In the genomic region with DNA sequence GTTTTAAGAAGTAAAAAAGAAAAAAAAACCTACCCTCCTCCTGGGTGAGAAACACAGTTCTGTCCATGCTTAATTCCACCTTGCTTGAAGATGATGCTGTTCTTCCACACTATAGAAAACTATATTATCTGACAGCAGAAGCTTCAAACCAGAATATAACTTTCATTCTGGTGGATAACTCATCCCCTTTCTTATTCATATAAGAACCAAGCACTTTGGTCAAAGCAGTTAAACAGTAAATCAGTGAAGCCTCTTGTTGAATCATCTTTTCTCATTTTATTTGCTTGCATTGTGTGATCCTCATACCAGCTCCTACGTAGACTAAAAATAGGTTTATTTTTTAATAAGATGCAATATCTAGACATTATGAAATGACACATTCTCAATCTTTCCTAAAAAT, we compare ENCODE assay signal across 25 cellular contexts. TPM values are rescaled to one million over a fixed set of nuclear protein-coding genes. Genes with fewer than 3 reads are reported as not detected.
A peak's percentile ranks its signal among the peaks of the same experiment; 100 is the strongest.
DNase-seq lines count a peak whose midpoint lies in the region; ATAC-seq, FAIRE-seq and TF ChIP-seq lines count a peak whose summit lies in the region.
"Had no signal": no experiment of that assay in that cellular context is flagged by ENCODE, and none has a peak within 500 bp of the region (broad histone marks: within the 10 kb centered on the region; RNA-seq: fewer than 3 reads in every experiment).

No MANE protein-coding gene starts in this region.

- H3K36me3 Mint-ChIP-seq in activated CD4-positive, alpha-beta T cell treated with anti-CD3 and anti-CD28 coated beads for 36 hours (ENCODE audit: low read depth): peaks cover 7% of the 10 kb centered on the region
- peaks cover 15% of the 10 kb centered on the region for H3K36me3 Mint-ChIP-seq in stimulated activated effector memory CD8-positive, alpha-beta T cell treated with anti-CD3 and anti-CD28 coated beads, Interleukin-12 subunit alpha, Interleukin-12 subunit beta, amount 100 ng/mL, for 72 hours

- FAIRE-seq in HepG2 (lab: Jason Lieb, UNC): peak; percentile 12
- FAIRE-seq: A549, GM12878, GM12892, GM18507 had no signal

- H3K27ac ChIP-seq in HepG2 (ENCODE audit: extremely low read length, insufficient read depth, low read length) (no peak overlapping the region), right lobe of liver (no peak overlapping the region), SJCRH30 (no peak overlapping the region)
- H3K27ac ChIP-seq: 22Rv1; A549; BLaER1 treated with 17β-estradiol and CSF1 and Interleukin-3, amounts not matched to agents 10 nM and 100 nM; C4-2B had no signal

- TF ChIP-seq POLR2A in HepG2 (IDR thresholded peaks at IDR 0.05; ENCODE audit: insufficient read depth in 1 of 2, low read depth in 2 of 2, low read length in 2 of 2) (no peak), right lobe of liver (IDR thresholded peaks at IDR 0.05) (no peak)

- DNase-seq in activated CD4-positive, alpha-beta T cell treated with anti-CD3 and anti-CD28 coated beads for 36 hours: no peak
- DNase-seq in activated CD4-positive, alpha-beta T cell treated with anti-CD3 and anti-CD28 coated beads for 1 hour: no peak
- DNase-seq in HepG2 (ENCODE audit: low spot score): no peak
- no peak for DNase-seq in right lobe of liver
- no peak for DNase-seq in stimulated activated effector memory CD8-positive, alpha-beta T cell treated with anti-CD3 and anti-CD28 coated beads, Interleukin-12 subunit alpha, Interleukin-12 subunit beta, amount 100 ng/mL, for 72 hours (ENCODE audit: low spot score in 2 of 2)
- DNase-seq in SJCRH30: no peak
- DNase-seq: AML-193; CD4-positive, alpha-beta memory T cell; CD8-positive, alpha-beta memory T cell; COR-L47; DMS 273 treated with DMSO at 0.1 percent for 48 hours; DMS153; DMS53; DMS79; DND-41; EL; GDM1 had no signal

- H3K9ac ChIP-seq in HepG2 (ENCODE audit: insufficient read depth, low read depth, low read length): no peak overlapping the region
- H3K9ac ChIP-seq: BLaER1 treated with 17β-estradiol and CSF1 and Interleukin-3, amounts not matched to agents 10 nM and 100 nM had no signal

- TF ChIP-seq EP300 in HepG2 (IDR thresholded peaks at IDR 0.05; ENCODE audit: low read depth in 2 of 2, low read length in 2 of 2) (no peak), HepG2 (CRISPR knock-in tag; IDR thresholded peaks at IDR 0.05; ENCODE audit: borderline replicate concordance) (no peak)

- 96% methylated on average over 1 of the region's 1 CpG for WGBS in HepG2 (ENCODE audit: low lambda C conversion rate)
- 100% methylated on average over 1 of the region's 1 CpG for WGBS in right lobe of liver (ENCODE audit: insufficient coverage, low coverage, low lambda C conversion rate, missing lambda C conversion rate)

- no peaks in the 10 kb centered on the region for H3K9me3 ChIP-seq in HepG2 (ENCODE audit: low read length)
- no peaks in the 10 kb centered on the region for H3K9me3 ChIP-seq in right lobe of liver
- no peaks in the 10 kb centered on the region for H3K9me3 ChIP-seq in SJCRH30 (replicated peaks)

- POLR2A ChIA-PET in activated CD4-positive, alpha-beta T cell treated with anti-CD3 and anti-CD28 coated beads for 36 hours (lab: Charles Lee): no interaction called here
- POLR2A ChIA-PET in HepG2 (lab: Yijun Ruan, JAX): no interaction called here

- no TSS peak for BruUV-seq in HepG2 (replicated peaks; lab: Mats Ljungman, UMichigan)

- peak; percentile 33 for ATAC-seq in activated CD4-positive, alpha-beta T cell treated with anti-CD3 and anti-CD28 coated beads for 36 hours
- ATAC-seq in HepG2: no peak
- no peak for ATAC-seq in right lobe of liver
- ATAC-seq in stimulated activated effector memory CD8-positive, alpha-beta T cell treated with anti-CD3 and anti-CD28 coated beads, Interleukin-12 subunit alpha, Interleukin-12 subunit beta, amount 100 ng/mL, for 72 hours: peak; percentile 61
- ATAC-seq: A549, GM12878 had no signal

- intact Hi-C loops in activated CD4-positive, alpha-beta T cell treated with anti-CD3 and anti-CD28 coated beads for 36 hours (cut with DNase I, micrococcal nuclease): no loop called here
- intact Hi-C loops in HepG2 (cut with micrococcal nuclease; ENCODE audit: unreplicated experiment) (loop anchor here (2.0 kb wide), 1 partner anchor 32 kb away; no protein-coding TSS in a partner anchor), right lobe of liver (cut with DNase I) (no loop called here)

- H3K4me1 ChIP-seq in HepG2 (ENCODE audit: insufficient read depth, low read length) (peaks cover 22% of the 10 kb centered on the region), right lobe of liver (no peaks in the 10 kb centered on the region), SJCRH30 (no peaks in the 10 kb centered on the region)
- H3K4me1 ChIP-seq: A549 had no signal

- H3K9me3 Mint-ChIP-seq in activated CD4-positive, alpha-beta T cell treated with anti-CD3 and anti-CD28 coated beads for 36 hours (ENCODE audit: low read depth): no peaks in the 10 kb centered on the region
- H3K9me3 Mint-ChIP-seq in stimulated activated effector memory CD8-positive, alpha-beta T cell treated with anti-CD3 and anti-CD28 coated beads, Interleukin-12 subunit alpha, Interleukin-12 subunit beta, amount 100 ng/mL, for 72 hours: no peaks in the 10 kb centered on the region

- no peak overlapping the region for H3K27ac Mint-ChIP-seq in activated CD4-positive, alpha-beta T cell treated with anti-CD3 and anti-CD28 coated beads for 36 hours
- H3K27ac Mint-ChIP-seq in stimulated activated effector memory CD8-positive, alpha-beta T cell treated with anti-CD3 and anti-CD28 coated beads, Interleukin-12 subunit alpha, Interleukin-12 subunit beta, amount 100 ng/mL, for 72 hours: no peak overlapping the region
- H3K27ac Mint-ChIP-seq: B cell had no signal

- no peak for TF ChIP-seq RAD21 in HepG2 (CRISPR knock-in tag; IDR thresholded peaks at IDR 0.05)

- in situ Hi-C loops in HepG2 (cut with HindIII; ENCODE audit: extremely low pct_ligation_motif_present, low pct_unique_long_range_greater_than_20kb): no loop called here

- no peak overlapping the region for H3K4me3 Mint-ChIP-seq in activated CD4-positive, alpha-beta T cell treated with anti-CD3 and anti-CD28 coated beads for 36 hours
- no peak overlapping the region for H3K4me3 Mint-ChIP-seq in stimulated activated effector memory CD8-positive, alpha-beta T cell treated with anti-CD3 and anti-CD28 coated beads, Interleukin-12 subunit alpha, Interleukin-12 subunit beta, amount 100 ng/mL, for 72 hours
- H3K4me3 Mint-ChIP-seq: B cell; CD4-positive, alpha-beta memory T cell; CD8-positive, alpha-beta memory T cell had no signal

- no peak overlapping the region for H2AFZ ChIP-seq in HepG2 (ENCODE audit: low read length)

- H3K4me2 ChIP-seq in HepG2 (ENCODE audit: low read depth, low read length): no peak overlapping the region
- H3K4me2 ChIP-seq: A549; BLaER1 treated with 17β-estradiol and CSF1 and Interleukin-3, amounts not matched to agents 10 nM and 100 nM had no signal

- no peaks in the 10 kb centered on the region for H3K36me3 ChIP-seq in HepG2 (replicated peaks in 1 of 2; ENCODE audit: control insufficient read depth in 1 of 2, insufficient read depth in 2 of 2, low read length in 2 of 2)
- H3K36me3 ChIP-seq in right lobe of liver: no peaks in the 10 kb centered on the region
- H3K36me3 ChIP-seq in SJCRH30: no peaks in the 10 kb centered on the region

- H3K4me3 ChIP-seq in HepG2 (replicated peaks in 1 of 3; ENCODE audit: insufficient read depth in 1 of 3, low read depth in 2 of 3, low read length in 3 of 3) (no peak overlapping the region), right lobe of liver (no peak overlapping the region), SJCRH30 (no peak overlapping the region)
- H3K4me3 ChIP-seq: A549; BLaER1 treated with 17β-estradiol and CSF1 and Interleukin-3, amounts not matched to agents 10 nM and 100 nM; GM12878 had no signal

- H3K27me3 Mint-ChIP-seq in activated CD4-positive, alpha-beta T cell treated with anti-CD3 and anti-CD28 coated beads for 36 hours: no peaks in the 10 kb centered on the region
- H3K27me3 Mint-ChIP-seq: B cell; CD4-positive, alpha-beta memory T cell; CD8-positive, alpha-beta memory T cell had no signal

- H3K79me2 ChIP-seq in HepG2 (ENCODE audit: insufficient read depth, low read length): no peaks in the 10 kb centered on the region

- TF ChIP-seq CTCF in HepG2 (CRISPR knock-in tag; IDR thresholded peaks at IDR 0.05): no peak
- no peak for TF ChIP-seq CTCF in right lobe of liver (IDR thresholded peaks at IDR 0.05)

- no peaks in the 10 kb centered on the region for H4K20me1 ChIP-seq in HepG2 (ENCODE audit: insufficient read depth, low read length)
- H4K20me1 ChIP-seq: BLaER1 treated with 17β-estradiol and CSF1 and Interleukin-3, amounts not matched to agents 10 nM and 100 nM had no signal

- no peaks in the 10 kb centered on the region for H3K27me3 ChIP-seq in HepG2 (ENCODE audit: control insufficient read depth in 1 of 2, insufficient read depth in 2 of 2, low read length in 2 of 2)
- H3K27me3 ChIP-seq in right lobe of liver: no peaks in the 10 kb centered on the region
- no peaks in the 10 kb centered on the region for H3K27me3 ChIP-seq in SJCRH30
- H3K27me3 ChIP-seq: BLaER1 treated with 17β-estradiol and CSF1 and Interleukin-3, amounts not matched to agents 10 nM and 100 nM had no signal

- H3K4me1 Mint-ChIP-seq in activated CD4-positive, alpha-beta T cell treated with anti-CD3 and anti-CD28 coated beads for 36 hours: peaks cover 19% of the 10 kb centered on the region
- H3K4me1 Mint-ChIP-seq in stimulated activated effector memory CD8-positive, alpha-beta T cell treated with anti-CD3 and anti-CD28 coated beads, Interleukin-12 subunit alpha, Interleukin-12 subunit beta, amount 100 ng/mL, for 72 hours: peaks cover 24% of the 10 kb centered on the region

- CTCF ChIA-PET in activated CD4-positive, alpha-beta T cell treated with anti-CD3 and anti-CD28 coated beads for 36 hours (lab: Charles Lee): interaction anchor here (3.6 kb wide), 1 partner anchor 10 kb away, joined by 19 read pairs; no protein-coding TSS in a partner anchor
- CTCF ChIA-PET in HepG2 (lab: Yijun Ruan, JAX; ENCODE audit: low intra/inter-chr PET ratio, low total read pairs): no interaction called here

RNA-seq across cellular contexts. Expression of a gene that starts 36.7 kb away (rescaled TPM):
- total RNA-seq in activated CD4-positive, alpha-beta T cell treated with anti-CD3 and anti-CD28 coated beads for 36 hours: 100 to 1,000 TPM; 103 to 125 TPM
- total RNA-seq in HepG2 (2016; rRNA removed; fragmentation: Illumina TruSeq; extraction: Trizol) (309 and 409 TPM in 2 replicates), right lobe of liver (100 to 1,000 TPM; 213 to 552 (median 407) TPM)
- 101 and 108 TPM in 2 replicates for total RNA-seq in HepG2 (2016; cell fraction: cytosol; rRNA removed; fragmentation: Illumina TruSeq; extraction: Trizol; ENCODE audit: low read depth)
- total RNA-seq in HepG2 (2016; cell fraction: insoluble cytoplasmic fraction; rRNA removed; fragmentation: Illumina TruSeq; extraction: Trizol): 290 and 420 TPM in 2 replicates
- 163 and 164 TPM in 2 replicates for total RNA-seq in HepG2 (2016; cell fraction: membrane; rRNA removed; fragmentation: Illumina TruSeq; extraction: Trizol)
- 158 and 162 TPM in 2 replicates for total RNA-seq in HepG2 (2016; cell fraction: nucleus; rRNA removed; fragmentation: Illumina TruSeq; extraction: Trizol)
- polyA plus RNA-seq in HepG2 (2011; rRNA removed): 182 and 224 TPM in 2 replicates
- polyA plus RNA-seq in HepG2 (2011; cell fraction: cytosol; rRNA removed): 148 and 182 TPM in 2 replicates
- polyA plus RNA-seq in HepG2 (2011; cell fraction: nucleus; rRNA removed): 77.5 and 98.5 TPM in 2 replicates
- polyA plus RNA-seq in HepG2 (2012): 214 and 298 TPM in 2 replicates
- 220 and 232 TPM in 2 replicates for polyA plus RNA-seq in HepG2 (2016; cell fraction: cytosol; fragmentation: Illumina TruSeq; extraction: Trizol; ENCODE audit: low read depth)
- 592 and 617 TPM in 2 replicates for polyA plus RNA-seq in HepG2 (2016; cell fraction: insoluble cytoplasmic fraction; fragmentation: Illumina TruSeq; extraction: Trizol; ENCODE audit: low read depth)
- 227 and 237 TPM in 2 replicates for polyA plus RNA-seq in HepG2 (2016; cell fraction: membrane; fragmentation: Illumina TruSeq; extraction: Trizol; ENCODE audit: low read depth)
- polyA plus RNA-seq in HepG2 (2016; cell fraction: nucleus; fragmentation: Illumina TruSeq; extraction: Trizol; ENCODE audit: insufficient read depth, low read depth): 302 and 311 TPM in 2 replicates
- polyA minus RNA-seq in HepG2 (2011; rRNA and poly(A)+ RNA removed; ENCODE audit: low replicate concordance): 405 and 1,001 TPM in 2 replicates
- polyA minus RNA-seq in HepG2 (2011; cell fraction: cytosol; rRNA and poly(A)+ RNA removed): 141 and 192 TPM in 2 replicates
- polyA minus RNA-seq in HepG2 (2011; cell fraction: nucleus; rRNA and poly(A)+ RNA removed): 97.6 and 120 TPM in 2 replicates
- total RNA-seq in SJCRH30 (2014; rRNA removed; shearing (Covaris generic)): 259 and 265 TPM in 2 replicates

Comparison
In these comparisons a context has a peak if more than half of its experiments do, and no peak if none do; other contexts are left out.
1. ATAC-seq: peak in activated CD4-positive, alpha-beta T cell treated with anti-CD3 and anti-CD28 coated beads for 36 hours (single experiment) and stimulated activated effector memory CD8-positive, alpha-beta T cell treated with anti-CD3 and anti-CD28 coated beads, Interleukin-12 subunit alpha, Interleukin-12 subunit beta, amount 100 ng/mL, for 72 hours (single experiment); none in HepG2 (single experiment) and right lobe of liver (0 of 4).